ENCODE assay signal across 10 cellular contexts in the genomic region with DNA sequence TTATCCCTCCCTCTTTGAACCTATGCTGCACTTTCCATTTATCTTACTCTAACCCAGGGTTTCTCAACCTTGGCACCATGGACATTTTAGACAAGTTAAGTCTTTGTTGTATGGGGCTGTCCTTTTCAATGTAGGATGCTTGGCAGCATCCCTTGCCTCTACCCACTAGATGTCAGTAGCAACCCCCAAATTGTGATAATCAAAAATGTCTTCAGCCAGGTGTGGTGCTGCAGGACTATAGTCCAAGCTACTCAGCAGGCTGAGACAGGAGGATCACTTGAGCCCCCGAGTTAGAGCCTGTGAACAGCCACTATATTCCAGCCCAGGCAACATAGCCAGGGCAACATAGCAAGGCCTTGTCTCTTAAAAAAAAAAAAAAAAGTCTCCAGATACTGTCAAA. TPM values are rescaled to one million over a fixed set of nuclear protein-coding genes. Genes with fewer than 3 reads are reported as not detected.
A peak's percentile ranks its signal among the peaks of the same experiment; 100 is the strongest.
DNase-seq lines count a peak whose midpoint lies in the region; ATAC-seq and TF ChIP-seq lines count a peak whose summit lies in the region.
"Had no signal": no experiment of that assay in that cellular context is flagged by ENCODE, and none has a peak within 500 bp of the region (broad histone marks: within the 10 kb centered on the region; RNA-seq: fewer than 3 reads in every experiment).

No MANE protein-coding gene starts in this region.

- peaks cover 0 to 74% (median 9%) of the 10 kb centered on the region in 45 donors for H3K27me3 ChIP-seq in dorsolateral prefrontal cortex
- H3K27me3 ChIP-seq in sigmoid colon = no peaks in the 10 kb centered on the region

- H3K4me3 ChIP-seq in dorsolateral prefrontal cortex = no peak overlapping the region
- H3K4me3 ChIP-seq in sigmoid colon = no peak overlapping the region
- H3K4me3 ChIP-seq: BLaER1 treated with 17β-estradiol and CSF1 and Interleukin-3, amounts not matched to agents 10 nM and 100 nM had no signal

- H3K9me3 ChIP-seq in sigmoid colon = no peaks in the 10 kb centered on the region
- H3K9me3 ChIP-seq: BLaER1 treated with 17β-estradiol and CSF1 and Interleukin-3, amounts not matched to agents 10 nM and 100 nM had no signal

- TF ChIP-seq CTCF in dorsolateral prefrontal cortex (IDR thresholded peaks at IDR 0.05 in 54 of 56, conservative IDR thresholded peaks at IDR 0.05 in 2 of 56; ENCODE audit: low read depth in 1 of 56, partially characterized antibody in 56 of 56) = peak in 53 of 56 donors; percentile 9 to 56 (median 38)
- peak; percentile 11 to 32 (median 26) for TF ChIP-seq CTCF in sigmoid colon (IDR thresholded peaks at IDR 0.05)

- TF ChIP-seq POLR2A in sigmoid colon (IDR thresholded peaks at IDR 0.05) = no peak

- DNase-seq in NCI-H2107 treated with DMSO at 0.1 percent for 48 hours (lab: John Stamatoyannopoulos, UW; ENCODE audit: unreplicated experiment) = peak; percentile 14
- no peak for DNase-seq in NCI-H2107 (lab: John Stamatoyannopoulos, UW)
- DNase-seq in NCI-H2081 treated with DMSO at 0.1 percent for 48 hours (lab: John Stamatoyannopoulos, UW) = peak; percentile 12
- DNase-seq in dorsolateral prefrontal cortex = peak in 1 of 10 donors; percentile 9
- DNase-seq in sigmoid colon = no peak
- DNase-seq in AG20443 (ENCODE audit: low spot score) = no peak

- intact Hi-C loops in dorsolateral prefrontal cortex (cut with DNase I) (no loop called here), sigmoid colon (cut with DNase I) (loop anchor here (5.0 kb wide), 1 partner anchor 415 kb away; no protein-coding TSS in a partner anchor)

- peaks cover 0 to 36% (median 0%) of the 10 kb centered on the region in 4 donors for H3K4me1 ChIP-seq in sigmoid colon
- H3K4me1 ChIP-seq: BLaER1 treated with 17β-estradiol and CSF1 and Interleukin-3, amounts not matched to agents 10 nM and 100 nM had no signal

- H3K27ac ChIP-seq in dorsolateral prefrontal cortex = no peak overlapping the region
- no peak overlapping the region for H3K27ac ChIP-seq in sigmoid colon
- H3K27ac ChIP-seq: BLaER1 treated with 17β-estradiol and CSF1 and Interleukin-3, amounts not matched to agents 10 nM and 100 nM had no signal

- 9 to 15% methylated on average over 1 of the region's 1 CpG for WGBS in sigmoid colon, 2 donors

- TF ChIP-seq EP300 in sigmoid colon (IDR thresholded peaks at IDR 0.05) = no peak

- ATAC-seq in GM21737 (IDR thresholded peaks at IDR 0.05; ENCODE audit: unreplicated experiment) (no peak), HG03354 (IDR thresholded peaks at IDR 0.05; ENCODE audit: poor library complexity, severe bottlenecking, unreplicated experiment) (no peak)

- H3K36me3 ChIP-seq in sigmoid colon = peaks cover 0 to 3% (median 0%) of the 10 kb centered on the region in 4 donors
- H3K36me3 ChIP-seq: BLaER1 treated with 17β-estradiol and CSF1 and Interleukin-3, amounts not matched to agents 10 nM and 100 nM had no signal

RNA-seq across cellular contexts. Expression of a gene that starts 7.0 kb away (rescaled TPM):
- 10 to 100 TPM in 7 of 120 experiments, 1 to 10 TPM in 113; 5.7 to 11.9 (median 8.4) TPM for total RNA-seq in dorsolateral prefrontal cortex
- total RNA-seq in sigmoid colon = 10 to 100 TPM; 31.9 to 48.2 (median 40.9) TPM
- polyA plus RNA-seq in sigmoid colon = 1 to 10 TPM in 2 of 3 donors, under 1 TPM in 1; 0.23 to 1.2 (median 1.2) TPM

RNA-seq across cellular contexts. Expression of a gene that starts 37.7 kb away (rescaled TPM):
- total RNA-seq in dorsolateral prefrontal cortex = not detected
- total RNA-seq in sigmoid colon = not detected
- polyA plus RNA-seq in sigmoid colon = not detected
- total RNA-seq: skeletal muscle tissue had no signal

Comparison
In these comparisons a context has a peak if more than half of its experiments do, and no peak if none do; other contexts are left out.
1. DNase-seq: peak in NCI-H2107 treated with DMSO at 0.1 percent for 48 hours (single experiment) and NCI-H2081 treated with DMSO at 0.1 percent for 48 hours (single experiment); none in NCI-H2107 (single experiment), sigmoid colon (single experiment) and AG20443 (single experiment).